In genomic region chr1:192402571-192402970, GRCh38 we compare ENCODE assay signal across 25 cellular contexts.
"Had no signal": no experiment of that assay in that cellular context is flagged by ENCODE, and none has a peak within 500 bp of the region (broad histone marks: within the 10 kb centered on the region; RNA-seq: fewer than 3 reads in every experiment).

No MANE protein-coding gene starts in this region.

- FAIRE-seq: islet of Langerhans had no signal

- H3K4me3 ChIP-seq: colonic mucosa, gastrocnemius medialis, lower lobe of right lung, ovary, right lobe of liver, testis, tibial artery had no signal

- DNase-seq: colonic mucosa; effector CD8-positive, alpha-beta T cell; endodermal cell; gastrocnemius medialis; head of caudate nucleus; hippocampal formation; kidney glomerular epithelial cell; left ventricle myocardium superior; lower lobe of right lung; natural killer cell; occipital lobe; ovary; right lobe of liver; stimulated activated CD4-positive, alpha-beta T cell treated with anti-CD3 and anti-CD28 coated beads, Interleukin-2, amount 100 ng/mL, for 24 hours; stimulated activated CD4-positive, alpha-beta T cell treated with anti-CD3 and anti-CD28 coated beads, Interleukin-4, amount 100 ng/mL, for 24 hours; stimulated activated naive CD4-positive, alpha-beta T cell treated with Interleukin-2 at 50 U/mL for 16 hours; substantia nigra; testis; tibial artery had no signal

- H3K36me3 Mint-ChIP-seq: natural killer cell; stimulated activated effector memory CD8-positive, alpha-beta T cell treated with anti-CD3 and anti-CD28 coated beads, Interleukin-12 subunit alpha, Interleukin-12 subunit beta, amount 100 ng/mL, for 72 hours; type B pancreatic cell had no signal

- H3K4me1 Mint-ChIP-seq: stimulated activated effector memory CD8-positive, alpha-beta T cell treated with anti-CD3 and anti-CD28 coated beads, Interleukin-12 subunit alpha, Interleukin-12 subunit beta, amount 100 ng/mL, for 72 hours had no signal

- H3K9me3 ChIP-seq: colonic mucosa, gastrocnemius medialis, lower lobe of right lung, ovary, right lobe of liver, testis, tibial artery had no signal

- H3K9me3 Mint-ChIP-seq: dendritic cell treated with granulocyte-macrophage colony-stimulating factor and Interleukin-4, amounts not matched to agents 40 ng/mL and 50 ng/mL, for 4 days; endodermal cell; stimulated activated effector memory CD8-positive, alpha-beta T cell treated with anti-CD3 and anti-CD28 coated beads, Interleukin-12 subunit alpha, Interleukin-12 subunit beta, amount 100 ng/mL, for 72 hours; type B pancreatic cell had no signal

- H3K4me3 Mint-ChIP-seq: dendritic cell treated with granulocyte-macrophage colony-stimulating factor and Interleukin-4, amounts not matched to agents 40 ng/mL and 50 ng/mL, for 4 days; endodermal cell; natural killer cell; stimulated activated effector memory CD8-positive, alpha-beta T cell treated with anti-CD3 and anti-CD28 coated beads, Interleukin-12 subunit alpha, Interleukin-12 subunit beta, amount 100 ng/mL, for 72 hours; type B pancreatic cell had no signal

- H3K36me3 ChIP-seq: colonic mucosa, gastrocnemius medialis, lower lobe of right lung, ovary, right lobe of liver, tibial artery had no signal

- H3K27ac ChIP-seq: colonic mucosa, epithelial cell of prostate, gastrocnemius medialis, lower lobe of right lung, ovary, right lobe of liver, testis, tibial artery had no signal

- H3K27me3 Mint-ChIP-seq: dendritic cell treated with granulocyte-macrophage colony-stimulating factor and Interleukin-4, amounts not matched to agents 40 ng/mL and 50 ng/mL, for 4 days; type B pancreatic cell had no signal

- ATAC-seq: esophagus mucosa; gastrocnemius medialis; left ventricle myocardium superior; lower lobe of right lung; natural killer cell; right lobe of liver; stimulated activated effector memory CD8-positive, alpha-beta T cell treated with anti-CD3 and anti-CD28 coated beads, Interleukin-12 subunit alpha, Interleukin-12 subunit beta, amount 100 ng/mL, for 72 hours had no signal

- H3K27ac Mint-ChIP-seq: dendritic cell treated with granulocyte-macrophage colony-stimulating factor and Interleukin-4, amounts not matched to agents 40 ng/mL and 50 ng/mL, for 4 days; endodermal cell; natural killer cell; stimulated activated effector memory CD8-positive, alpha-beta T cell treated with anti-CD3 and anti-CD28 coated beads, Interleukin-12 subunit alpha, Interleukin-12 subunit beta, amount 100 ng/mL, for 72 hours; type B pancreatic cell had no signal

- H3K27me3 ChIP-seq: colonic mucosa, gastrocnemius medialis, ovary, right lobe of liver, testis, tibial artery had no signal

- H3K4me1 ChIP-seq: colonic mucosa, gastrocnemius medialis, lower lobe of right lung, right lobe of liver, testis had no signal
